22 cellular contexts compared by ENCODE assay signal in genomic region chr2:36560726-36561125, GRCh38. TPM values are rescaled to one million over a fixed set of nuclear protein-coding genes. Genes with fewer than 3 reads are reported as not detected.
DNase-seq lines count a peak whose midpoint lies in the region; ATAC-seq and TF ChIP-seq lines count a peak whose summit lies in the region.
"Had no signal": no experiment of that assay in that cellular context is flagged by ENCODE, and none has a peak within 500 bp of the region (broad histone marks: within the 10 kb centered on the region; RNA-seq: fewer than 3 reads in every experiment).

No MANE protein-coding gene starts in this region.

- peaks cover 41% of the 10 kb centered on the region for H3K36me3 Mint-ChIP-seq in MCF 10A (ENCODE audit: insufficient read depth, unreplicated experiment)
- H3K36me3 Mint-ChIP-seq: natural killer cell had no signal

- H3K27ac ChIP-seq in breast epithelium (no peak overlapping the region), smooth muscle cell (ENCODE audit: low read depth) (peak overlapping the region; percentile 99)
- H3K27ac ChIP-seq: BLaER1 had no signal

- peaks cover 45% of the 10 kb centered on the region for H3K4me1 Mint-ChIP-seq in MCF 10A (ENCODE audit: insufficient read depth, unreplicated experiment)
- H3K4me1 Mint-ChIP-seq: stimulated activated naive CD8-positive, alpha-beta T cell treated with anti-CD3 and anti-CD28 coated beads, Interleukin-15, amount 100 ng/mL, for 72 hours had no signal

- intact Hi-C loops in MCF 10A (cut with micrococcal nuclease) (no loop called here), breast epithelium (cut with DNase I; ENCODE audit: low total_unique reads) (no loop called here), left colon (cut with DNase I, micrococcal nuclease) (no loop called here)

- ATAC-seq in left colon = peak; percentile 57
- ATAC-seq: activated CD4-positive, alpha-beta T cell treated with anti-CD3 and anti-CD28 coated beads for 36 hours; natural killer cell; stimulated activated naive CD8-positive, alpha-beta T cell treated with anti-CD3 and anti-CD28 coated beads, Interleukin-15, amount 100 ng/mL, for 72 hours had no signal

- DNase-seq in MCF 10A (ENCODE audit: unreplicated experiment) (no peak), breast epithelium (ENCODE audit: low spot score in 2 of 2) (no peak), left colon (no peak), smooth muscle cell (lab: John Stamatoyannopoulos, UW; ENCODE audit: unreplicated experiment) (no peak), NCI-H510A (lab: John Stamatoyannopoulos, UW) (no peak), activated T-cell treated with anti-CD3 and anti-CD28 coated beads for 4 hours (no peak), NCI-H2107 (lab: John Stamatoyannopoulos, UW) (no peak)
- DNase-seq: 8988T; activated CD4-positive, alpha-beta T cell treated with anti-CD3 and anti-CD28 coated beads for 36 hours; esophagus squamous epithelium; natural killer cell; NCI-H146; NCI-H2171 treated with DMSO at 0.1 percent for 48 hours; NCI-H774; pancreas; stimulated activated CD4-positive, alpha-beta T cell treated with anti-CD3 and anti-CD28 coated beads, Interleukin-4, amount 100 ng/mL, for 1 hour; stimulated activated naive CD8-positive, alpha-beta T cell treated with anti-CD3 and anti-CD28 coated beads, Interleukin-15, amount 100 ng/mL, for 72 hours had no signal

- no peak for TF ChIP-seq POLR2A in breast epithelium (IDR thresholded peaks at IDR 0.05)

- H3F3A ChIP-seq in smooth muscle cell (ENCODE audit: low read depth) = peaks cover 20% of the 10 kb centered on the region

- no peaks in the 10 kb centered on the region for H3K9me3 ChIP-seq in breast epithelium
- H3K9me3 ChIP-seq in smooth muscle cell (replicated peaks; ENCODE audit: low read depth) = no peaks in the 10 kb centered on the region
- H3K9me3 ChIP-seq: BLaER1, esophagus squamous epithelium, MG63, pancreas had no signal

- H4K20me1 ChIP-seq in smooth muscle cell (ENCODE audit: low read depth) = no peaks in the 10 kb centered on the region
- H4K20me1 ChIP-seq: BLaER1 had no signal

- no peak overlapping the region for H3K4me3 Mint-ChIP-seq in MCF 10A (ENCODE audit: unreplicated experiment)
- H3K4me3 Mint-ChIP-seq: activated CD4-positive, alpha-beta T cell treated with anti-CD3 and anti-CD28 coated beads for 36 hours; natural killer cell; stimulated activated naive CD8-positive, alpha-beta T cell treated with anti-CD3 and anti-CD28 coated beads, Interleukin-15, amount 100 ng/mL, for 72 hours had no signal

- peak overlapping the region; percentile 65 for H3K4me2 ChIP-seq in smooth muscle cell
- H3K4me2 ChIP-seq: BLaER1 had no signal

- TF ChIP-seq CTCF in MCF 10A (IDR thresholded peaks at IDR 0.05; ENCODE audit: unreplicated experiment) (no peak), breast epithelium (IDR thresholded peaks at IDR 0.05) (no peak), WI38 (IDR thresholded peaks at IDR 0.05; ENCODE audit: low read depth, low read length) (no peak), smooth muscle cell (IDR thresholded peaks at IDR 0.05; ENCODE audit: borderline replicate concordance, insufficient read depth, poor library complexity, severe bottlenecking) (no peak)

- peaks cover 13% of the 10 kb centered on the region for H3K79me2 ChIP-seq in smooth muscle cell (ENCODE audit: low read depth)

- no peaks in the 10 kb centered on the region for H3K27me3 Mint-ChIP-seq in MCF 10A (ENCODE audit: insufficient read depth, unreplicated experiment)
- H3K27me3 Mint-ChIP-seq: activated CD4-positive, alpha-beta T cell treated with anti-CD3 and anti-CD28 coated beads for 36 hours; stimulated activated naive CD8-positive, alpha-beta T cell treated with anti-CD3 and anti-CD28 coated beads, Interleukin-15, amount 100 ng/mL, for 72 hours had no signal

- POLR2A ChIA-PET in MCF 10A (lab: Yijun Ruan, JAX) = interaction anchor here (0.6 to 1.0 kb wide), 3 partner anchors 60 to 192 kb away, joined by 3 read pairs; no protein-coding TSS in a partner anchor

- BruUV-seq in MCF 10A (replicated peaks; lab: Mats Ljungman, UMichigan) = no TSS peak

- no peak overlapping the region for H2AFZ ChIP-seq in smooth muscle cell (ENCODE audit: low read depth)

- no peaks in the 10 kb centered on the region for H3K27me3 ChIP-seq in breast epithelium
- no peaks in the 10 kb centered on the region for H3K27me3 ChIP-seq in smooth muscle cell (ENCODE audit: low read depth)
- H3K27me3 ChIP-seq: BLaER1, esophagus squamous epithelium, MG63, pancreas had no signal

- H3K36me3 ChIP-seq in breast epithelium = no peaks in the 10 kb centered on the region
- H3K36me3 ChIP-seq in smooth muscle cell (ENCODE audit: low read depth) = peaks cover 4% of the 10 kb centered on the region
- H3K36me3 ChIP-seq: pancreas had no signal

- no peak overlapping the region for H3K4me3 ChIP-seq in breast epithelium
- H3K4me3 ChIP-seq in WI38 (ENCODE audit: low read depth, low read length) = 0 out of 2 replicates have a peak overlapping the region, but pooled peaks have one; percentile 12
- H3K4me3 ChIP-seq in smooth muscle cell = no peak overlapping the region
- H3K4me3 ChIP-seq: BLaER1, esophagus squamous epithelium, lung, MG63, pancreas had no signal

- H3K27ac Mint-ChIP-seq in MCF 10A (ENCODE audit: low read depth, unreplicated experiment) = peak overlapping the region; percentile 98
- H3K27ac Mint-ChIP-seq: activated CD4-positive, alpha-beta T cell treated with anti-CD3 and anti-CD28 coated beads for 36 hours; activated T-helper 2 cell treated with anti-CD3 and anti-CD28 coated beads, Interferon-gamma antibody, Interleukin-2, Interleukin-4, amounts not matched to agents 10 μg/mL and 5 μg/mL and 100 μg/mL, durations not matched to agents 14 hours and 24 hours and 36 hours; natural killer cell; stimulated activated naive CD8-positive, alpha-beta T cell treated with anti-CD3 and anti-CD28 coated beads, Interleukin-15, amount 100 ng/mL, for 72 hours had no signal

- H3K4me1 ChIP-seq in breast epithelium (no peaks in the 10 kb centered on the region), smooth muscle cell (ENCODE audit: low read depth) (peaks cover 31% of the 10 kb centered on the region)
- H3K4me1 ChIP-seq: BLaER1 had no signal

- WGBS in smooth muscle cell (ENCODE audit: low lambda C conversion rate) = 84% methylated on average over 5 of the region's 5 CpGs

- CTCF ChIA-PET in MCF 10A (lab: Yijun Ruan, JAX) = interaction anchor here (0.6 to 0.9 kb wide), 4 partner anchors 9 to 217 kb away, joined by 3 to 4 read pairs (median 3); partner anchors contain the start of gene FEZ2

- peak overlapping the region; percentile 74 for H3K9ac ChIP-seq in smooth muscle cell (ENCODE audit: low read depth)
- H3K9ac ChIP-seq: BLaER1 had no signal

- peaks cover 5% of the 10 kb centered on the region for H3K9me3 Mint-ChIP-seq in MCF 10A (ENCODE audit: unreplicated experiment)
- H3K9me3 Mint-ChIP-seq: activated T-helper 2 cell treated with anti-CD3 and anti-CD28 coated beads, Interferon-gamma antibody, Interleukin-2, Interleukin-4, amounts not matched to agents 10 μg/mL and 5 μg/mL and 100 μg/mL, durations not matched to agents 14 hours and 24 hours and 36 hours; natural killer cell; stimulated activated naive CD8-positive, alpha-beta T cell treated with anti-CD3 and anti-CD28 coated beads, Interleukin-15, amount 100 ng/mL, for 72 hours had no signal

RNA-seq across cellular contexts. Expression of gene FEZ2, which starts 37.2 kb away (rescaled TPM):
- total RNA-seq in MCF 10A (2022) = 31.9 and 43.4 TPM in 2 replicates
- total RNA-seq in breast epithelium = 10 to 100 TPM; 48.5 to 63.8 (median 49.0) TPM
- 10 to 100 TPM; 45.3 to 54.4 TPM for total RNA-seq in left colon
- total RNA-seq in smooth muscle cell = 69.0 and 70.9 TPM in 2 replicates
- polyA plus RNA-seq in smooth muscle cell = 17.7 and 23.2 TPM in 2 replicates
